8 cellular contexts compared by ENCODE assay signal in the genomic region with DNA sequence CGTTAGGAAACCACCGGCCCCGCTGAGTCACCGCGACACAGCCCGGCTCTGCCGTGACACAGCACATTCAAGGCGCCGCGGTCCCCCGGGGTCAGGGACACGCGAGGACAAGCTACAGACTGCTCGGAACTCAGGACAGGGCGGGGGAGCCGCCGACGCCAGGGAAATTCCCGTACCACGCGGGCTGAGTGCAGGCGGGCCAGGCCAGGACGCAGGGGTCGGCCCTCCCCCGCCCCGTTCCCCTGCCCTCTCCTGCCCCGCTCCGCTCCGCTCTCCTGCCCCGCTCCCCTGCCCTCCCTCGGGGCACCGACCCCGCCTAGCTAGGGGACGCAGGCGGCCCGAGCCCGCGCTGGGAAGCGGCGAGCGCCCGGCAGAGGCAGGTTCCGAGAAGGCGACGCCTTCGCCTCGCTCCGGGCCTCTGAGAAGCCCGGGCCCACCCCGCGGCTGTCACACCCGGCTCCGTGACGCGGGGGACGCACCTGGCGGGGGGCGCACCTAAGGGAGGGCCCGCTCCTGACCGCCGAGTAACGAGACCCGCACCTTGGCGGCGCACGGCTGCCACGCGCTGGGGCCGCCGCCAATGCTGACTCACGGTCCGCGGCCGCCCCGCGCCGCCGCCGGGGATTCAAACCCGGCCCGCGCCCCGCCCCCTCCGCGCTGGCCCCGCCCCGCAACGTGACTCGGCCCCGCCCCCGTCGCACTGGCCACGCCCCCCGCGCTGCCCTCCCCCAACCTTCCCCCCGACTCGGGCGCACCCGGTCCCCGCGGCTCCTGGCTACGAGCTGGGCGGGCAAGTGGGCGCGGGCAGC. TPM values are rescaled to one million over a fixed set of nuclear protein-coding genes. Genes with fewer than 3 reads are reported as not detected.
DNase-seq lines count a peak whose midpoint lies in the region; ATAC-seq and TF ChIP-seq lines count a peak whose summit lies in the region.

No MANE protein-coding gene starts in this region.

- H3K27me3 ChIP-seq in gastroesophageal sphincter (no peaks in the 10 kb centered on the region), suprapubic skin (no peaks in the 10 kb centered on the region)

- H3K36me3 ChIP-seq in gastroesophageal sphincter (peaks cover 0 to 75% of the 10 kb centered on the region in 2 donors), suprapubic skin (peaks cover 51% of the 10 kb centered on the region)

- WGBS in gastroesophageal sphincter (ENCODE audit: low coverage in 1 of 2), 2 donors = no CpG with 5 or more reads among the region's 105 CpGs
- 10% methylated on average over 2 of the region's 105 CpGs for WGBS in suprapubic skin

- peak; percentile 52 to 62 (median 60) for DNase-seq in activated naive CD4-positive, alpha-beta T cell (lab: John Stamatoyannopoulos, UW)
- peak; percentile 33 for DNase-seq in occipital lobe (lab: John Stamatoyannopoulos, UW)
- DNase-seq in suprapubic skin (ENCODE audit: low spot score in 2 of 2) = peak; percentile 87 to 93

- H3K4me3 ChIP-seq in GM12875 (ENCODE audit: low read depth, low read length) (peak overlapping the region; percentile 62), gastroesophageal sphincter (peak overlapping the region; percentile 30 to 60), suprapubic skin (peak overlapping the region; percentile 63)

- peak; percentile 52 for ATAC-seq in HG03342 (IDR thresholded peaks at IDR 0.05; ENCODE audit: unreplicated experiment)
- peak; percentile 86 for ATAC-seq in gastroesophageal sphincter
- ATAC-seq in HG02973 (IDR thresholded peaks at IDR 0.05; ENCODE audit: unreplicated experiment) = no peak

- H3K27ac ChIP-seq in gastroesophageal sphincter (peak overlapping the region; percentile 19 to 77 (median 60)), suprapubic skin (peak overlapping the region; percentile 91)

- H3K9me3 ChIP-seq in gastroesophageal sphincter (no peaks in the 10 kb centered on the region), suprapubic skin (no peaks in the 10 kb centered on the region)

- TF ChIP-seq CTCF in GM12875 (IDR thresholded peaks at IDR 0.05; ENCODE audit: borderline replicate concordance, insufficient read depth, low read depth, low read length) (no peak), gastroesophageal sphincter (IDR thresholded peaks at IDR 0.05) (peak in 1 of 4 experiments; percentile 10), suprapubic skin (IDR thresholded peaks at IDR 0.05) (no peak)

- TF ChIP-seq POLR2A in Raji (IDR thresholded peaks at IDR 0.05; ENCODE audit: insufficient read depth, low read depth, low read length) (peak; percentile 77), gastroesophageal sphincter (IDR thresholded peaks at IDR 0.05) (no peak), suprapubic skin (IDR thresholded peaks at IDR 0.05) (no peak)

- TF ChIP-seq EP300 in gastroesophageal sphincter (IDR thresholded peaks at IDR 0.05) = no peak
- no peak for TF ChIP-seq EP300 in suprapubic skin (IDR thresholded peaks at IDR 0.05)

- H3K4me1 ChIP-seq in gastroesophageal sphincter (peaks cover 0 to 29% (median 10%) of the 10 kb centered on the region in 3 donors), suprapubic skin (peaks cover 30% of the 10 kb centered on the region)

RNA-seq across cellular contexts. Expression of gene GNPTG, which starts 27.5 kb away (rescaled TPM):
- total RNA-seq in gastroesophageal sphincter (10 to 100 TPM; 45.1 to 55.3 (median 50.5) TPM), occipital lobe (15.0 TPM), suprapubic skin (10 to 100 TPM; 53.7 to 84.0 (median 69.5) TPM)

RNA-seq across cellular contexts. Expression of gene TSR3, which starts 27.6 kb away (rescaled TPM):
- total RNA-seq in gastroesophageal sphincter = 100 to 1,000 TPM in 3 of 4 donors, 10 to 100 TPM in 1; 63.7 to 107 (median 103) TPM
- 36.8 TPM for total RNA-seq in occipital lobe
- 10 to 100 TPM; 48.5 to 70.2 (median 62.1) TPM for total RNA-seq in suprapubic skin

RNA-seq across cellular contexts. Expression of gene UNKL, which starts 35.2 kb away (rescaled TPM):
- total RNA-seq in gastroesophageal sphincter = 10 to 100 TPM; 12.3 to 29.4 (median 16.4) TPM
- 10.1 TPM for total RNA-seq in occipital lobe
- 10 to 100 TPM; 13.0 to 81.0 (median 33.4) TPM for total RNA-seq in suprapubic skin

RNA-seq across cellular contexts. Expression of gene UQCC4, which starts 41.3 kb away (rescaled TPM):
- total RNA-seq in gastroesophageal sphincter (10 to 100 TPM in 3 of 4 donors, 1 to 10 TPM in 1; 10.0 to 18.7 (median 13.8) TPM), occipital lobe (11.2 TPM), suprapubic skin (10 to 100 TPM; 13.1 to 41.0 (median 29.3) TPM)

RNA-seq across cellular contexts. Expression of gene BAIAP3, which starts 45.8 kb away (rescaled TPM):
- total RNA-seq in gastroesophageal sphincter = 10 to 100 TPM in 1 of 4 donors, 1 to 10 TPM in 3; 1.1 to 14.2 (median 3.0) TPM
- 5.8 TPM for total RNA-seq in occipital lobe
- 1 to 10 TPM in 3 of 4 donors, under 1 TPM in 1; 0.87 to 6.2 (median 2.5) TPM for total RNA-seq in suprapubic skin

Comparison
In these comparisons a context has a peak if more than half of its experiments do, and no peak if none do; other contexts are left out.
1. DNase-seq: peak in every context shown above with its lines; median percentile 90 in suprapubic skin; 60 in activated naive CD4-positive, alpha-beta T cell; 33 in occipital lobe.